In genomic region chr18:5979971-5980457, GRCh38 we compare ENCODE assay signal across 14 cellular contexts.
DNase-seq lines count a peak whose midpoint lies in the region; ATAC-seq and TF ChIP-seq lines count a peak whose summit lies in the region.
"Had no signal": no experiment of that assay in that cellular context is flagged by ENCODE, and none has a peak within 500 bp of the region (broad histone marks: within the 10 kb centered on the region; RNA-seq: fewer than 3 reads in every experiment).

No MANE protein-coding gene starts in this region.

- H3K36me3 ChIP-seq in hepatocyte (replicated peaks; ENCODE audit: insufficient read depth, low read depth): no peaks in the 10 kb centered on the region
- no peaks in the 10 kb centered on the region for H3K36me3 ChIP-seq in Peyer's patch
- no peaks in the 10 kb centered on the region for H3K36me3 ChIP-seq in sigmoid colon

- TF ChIP-seq POLR2A in Peyer's patch (IDR thresholded peaks at IDR 0.05) (no peak), sigmoid colon (IDR thresholded peaks at IDR 0.05) (no peak)

- H3K4me1 ChIP-seq in hepatocyte (ENCODE audit: insufficient read depth) (no peaks in the 10 kb centered on the region), Peyer's patch (no peaks in the 10 kb centered on the region), sigmoid colon (no peaks in the 10 kb centered on the region)

- ATAC-seq in Right ventricle myocardium superior (ENCODE audit: poor library complexity): peak; percentile 77
- ATAC-seq in HG02571 (IDR thresholded peaks at IDR 0.05; ENCODE audit: unreplicated experiment): peak; percentile 48
- peak; percentile 64 for ATAC-seq in HG03460 (IDR thresholded peaks at IDR 0.05; ENCODE audit: unreplicated experiment)
- ATAC-seq: activated naive CD8-positive, alpha-beta T cell treated with anti-CD3 and anti-CD28 coated beads, Interleukin-2, amount 50 U/mL, for 24 hours had no signal

- intact Hi-C loops in Right ventricle myocardium superior (cut with DNase I): no loop called here
- intact Hi-C loops in cardiac septum (cut with DNase I): no loop called here
- intact Hi-C loops in sigmoid colon (cut with DNase I): no loop called here

- H3K4me2 ChIP-seq in hepatocyte: no peak overlapping the region

- TF ChIP-seq CTCF in hepatocyte (IDR thresholded peaks at IDR 0.05; ENCODE audit: poor library complexity) (no peak), Peyer's patch (IDR thresholded peaks at IDR 0.05) (no peak), sigmoid colon (IDR thresholded peaks at IDR 0.05) (no peak)

- H3K4me3 ChIP-seq in hepatocyte (no peak overlapping the region), Peyer's patch (no peak overlapping the region), sigmoid colon (no peak overlapping the region)

- WGBS in hepatocyte (ENCODE audit: low lambda C conversion rate, missing lambda C conversion rate): 89% methylated on average over 9 of the region's 9 CpGs
- 87 to 92% methylated on average over 9 of the region's 9 CpGs for WGBS in sigmoid colon, 2 donors

- no peaks in the 10 kb centered on the region for H4K20me1 ChIP-seq in hepatocyte (ENCODE audit: insufficient read depth, poor library complexity, severe bottlenecking)

- no peaks in the 10 kb centered on the region for H3K79me2 ChIP-seq in hepatocyte

- H3K27me3 ChIP-seq in hepatocyte (no peaks in the 10 kb centered on the region), Peyer's patch (no peaks in the 10 kb centered on the region), sigmoid colon (no peaks in the 10 kb centered on the region)

- DNase-seq in Right ventricle myocardium superior (peak; percentile 50), cardiac septum (ENCODE audit: low spot score) (no peak), H4 (ENCODE audit: low spot score) (no peak), hepatocyte (ENCODE audit: low spot score) (no peak), Peyer's patch (no peak), sigmoid colon (no peak)
- DNase-seq: activated CD4-positive, alpha-beta T cell treated with anti-CD3 and anti-CD28 coated beads for 4 hours; activated naive CD8-positive, alpha-beta T cell treated with anti-CD3 and anti-CD28 coated beads, Interleukin-2, amount 50 U/mL, for 24 hours; effector CD4-positive, alpha-beta T cell; NCI-H187 treated with DMSO at 0.1 percent for 48 hours; SHP77; stimulated activated naive CD4-positive, alpha-beta T cell had no signal

- no peak overlapping the region for H2AFZ ChIP-seq in hepatocyte

- no peak for TF ChIP-seq EP300 in sigmoid colon (IDR thresholded peaks at IDR 0.05)

- no peak overlapping the region for H3K27ac ChIP-seq in hepatocyte
- H3K27ac ChIP-seq in Peyer's patch: no peak overlapping the region
- no peak overlapping the region for H3K27ac ChIP-seq in sigmoid colon

- no peaks in the 10 kb centered on the region for H3K9me2 ChIP-seq in hepatocyte (replicated peaks; ENCODE audit: insufficient read depth)

- no peaks in the 10 kb centered on the region for H3K9me3 ChIP-seq in hepatocyte (ENCODE audit: low read depth)
- H3K9me3 ChIP-seq in Peyer's patch: no peaks in the 10 kb centered on the region
- H3K9me3 ChIP-seq in sigmoid colon: no peaks in the 10 kb centered on the region
